ENCODE assay signal across 1 cellular context in genomic region chr5:87125796-87126195, GRCh38.
TF ChIP-seq lines count a peak whose summit lies in the region.

No MANE protein-coding gene starts in this region.

TF ChIP-seq in HepG2, 621 proteins besides CTCF, POLR2A, EP300 and RAD21 (continued from another document):
- TF ChIP-seq, protein P1, sequence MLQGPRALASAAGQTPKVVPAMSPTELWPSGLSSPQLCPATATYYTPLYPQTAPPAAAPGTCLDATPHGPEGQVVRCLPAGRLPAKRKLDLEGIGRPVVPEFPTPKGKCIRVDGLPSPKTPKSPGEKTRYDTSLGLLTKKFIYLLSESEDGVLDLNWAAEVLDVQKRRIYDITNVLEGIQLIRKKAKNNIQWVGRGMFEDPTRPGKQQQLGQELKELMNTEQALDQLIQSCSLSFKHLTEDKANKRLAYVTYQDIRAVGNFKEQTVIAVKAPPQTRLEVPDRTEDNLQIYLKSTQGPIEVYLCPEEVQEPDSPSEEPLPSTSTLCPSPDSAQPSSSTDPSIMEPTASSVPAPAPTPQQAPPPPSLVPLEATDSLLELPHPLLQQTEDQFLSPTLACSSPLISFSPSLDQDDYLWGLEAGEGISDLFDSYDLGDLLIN (CRISPR knock-in tag; IDR thresholded peaks at IDR 0.05; ENCODE audit: borderline replicate concordance): no peak
- TF ChIP-seq ZNF713 (CRISPR knock-in tag; IDR thresholded peaks at IDR 0.05) (no peak), ZSCAN20 (CRISPR knock-in tag; IDR thresholded peaks at IDR 0.05; ENCODE audit: borderline replicate concordance) (no peak), ZNF766 (CRISPR knock-in tag; IDR thresholded peaks at IDR 0.05; ENCODE audit: borderline replicate concordance) (no peak), ZFP82 (CRISPR knock-in tag; IDR thresholded peaks at IDR 0.05; ENCODE audit: borderline replicate concordance) (no peak), ZNF331 (CRISPR knock-in tag; IDR thresholded peaks at IDR 0.05) (no peak), HDAC6 (IDR thresholded peaks at IDR 0.05; ENCODE audit: low read depth, low read length) (no peak), TP53 (CRISPR knock-in tag; conservative IDR thresholded peaks at IDR 0.05) (no peak), ZNF24 (IDR thresholded peaks at IDR 0.05) (no peak)
- TF ChIP-seq, protein P2, sequence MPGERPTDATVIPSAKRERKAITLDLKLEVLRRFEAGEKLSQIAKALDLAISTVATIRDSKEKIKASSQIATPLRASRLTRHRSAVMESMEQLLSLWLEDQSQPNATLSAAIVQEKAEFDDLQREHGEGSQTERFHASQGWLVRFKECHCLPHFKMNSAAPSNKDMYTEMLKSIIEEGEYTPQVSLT (CRISPR knock-in tag; IDR thresholded peaks at IDR 0.05; ENCODE audit: borderline replicate concordance, low read depth): no peak
- TF ChIP-seq, protein P3, sequence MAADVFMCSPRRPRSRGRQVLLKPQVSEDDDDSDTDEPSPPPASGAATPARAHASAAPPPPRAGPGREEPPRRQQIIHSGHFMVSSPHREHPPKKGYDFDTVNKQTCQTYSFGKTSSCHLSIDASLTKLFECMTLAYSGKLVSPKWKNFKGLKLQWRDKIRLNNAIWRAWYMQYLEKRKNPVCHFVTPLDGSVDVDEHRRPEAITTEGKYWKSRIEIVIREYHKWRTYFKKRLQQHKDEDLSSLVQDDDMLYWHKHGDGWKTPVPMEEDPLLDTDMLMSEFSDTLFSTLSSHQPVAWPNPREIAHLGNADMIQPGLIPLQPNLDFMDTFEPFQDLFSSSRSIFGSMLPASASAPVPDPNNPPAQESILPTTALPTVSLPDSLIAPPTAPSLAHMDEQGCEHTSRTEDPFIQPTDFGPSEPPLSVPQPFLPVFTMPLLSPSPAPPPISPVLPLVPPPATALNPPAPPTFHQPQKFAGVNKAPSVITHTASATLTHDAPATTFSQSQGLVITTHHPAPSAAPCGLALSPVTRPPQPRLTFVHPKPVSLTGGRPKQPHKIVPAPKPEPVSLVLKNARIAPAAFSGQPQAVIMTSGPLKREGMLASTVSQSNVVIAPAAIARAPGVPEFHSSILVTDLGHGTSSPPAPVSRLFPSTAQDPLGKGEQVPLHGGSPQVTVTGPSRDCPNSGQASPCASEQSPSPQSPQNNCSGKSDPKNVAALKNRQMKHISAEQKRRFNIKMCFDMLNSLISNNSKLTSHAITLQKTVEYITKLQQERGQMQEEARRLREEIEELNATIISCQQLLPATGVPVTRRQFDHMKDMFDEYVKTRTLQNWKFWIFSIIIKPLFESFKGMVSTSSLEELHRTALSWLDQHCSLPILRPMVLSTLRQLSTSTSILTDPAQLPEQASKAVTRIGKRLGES (CRISPR knock-in tag; IDR thresholded peaks at IDR 0.05; ENCODE audit: borderline replicate concordance): no peak
TF ChIP-seq in HepG2: peak in this region for 0.
